Comparison of ENCODE assay signal across 8 cellular contexts in the genomic region with DNA sequence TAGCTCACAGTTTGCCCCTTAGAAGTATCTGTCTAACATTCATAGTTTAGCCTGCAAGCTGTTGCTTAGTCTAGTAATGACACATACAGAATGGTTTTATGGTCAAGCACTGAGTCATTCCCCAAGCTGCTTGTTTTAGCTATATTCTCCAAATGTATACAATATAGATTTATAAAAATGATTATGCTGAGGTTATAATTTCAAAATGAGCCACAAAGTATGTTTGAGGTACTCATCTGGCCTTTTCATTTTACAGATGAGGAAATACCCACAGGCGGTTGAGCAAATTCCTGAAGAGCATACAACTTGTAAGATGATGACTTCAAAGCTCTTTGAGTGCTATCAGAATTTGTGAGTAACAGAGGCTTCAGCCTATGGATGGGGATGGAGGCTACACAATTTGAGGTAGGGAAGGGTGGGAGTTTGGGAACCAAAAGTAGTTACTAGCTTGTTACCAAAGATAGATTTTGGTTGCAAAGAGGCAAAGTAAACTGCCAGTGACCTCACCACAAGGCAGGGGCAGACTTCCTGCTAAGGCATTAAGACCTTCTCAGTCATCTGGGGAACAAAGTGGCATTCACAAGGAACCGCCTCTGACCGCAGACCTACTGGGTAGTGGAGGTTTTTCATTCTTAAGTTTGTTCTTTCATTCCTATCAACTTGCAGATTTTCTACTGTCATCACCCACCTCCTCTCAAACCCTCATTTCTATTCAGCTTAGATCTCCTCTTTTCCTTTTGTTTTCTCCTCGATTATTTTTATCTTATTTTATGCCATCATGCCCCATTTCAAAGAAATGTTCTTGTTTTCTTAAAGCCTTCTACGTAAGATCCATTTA.
DNase-seq lines count a peak whose midpoint lies in the region; ATAC-seq, FAIRE-seq and TF ChIP-seq lines count a peak whose summit lies in the region.

No MANE protein-coding gene starts in this region.

- H3K9ac ChIP-seq in H9 (ENCODE audit: extremely low read depth, insufficient read length, low read length) = no peak overlapping the region

- H3K4me2 ChIP-seq in H9 (ENCODE audit: insufficient read depth, insufficient read length, low read length) = no peak overlapping the region

- H2AK5ac ChIP-seq in H9 (ENCODE audit: insufficient read length, low read length) = no peak overlapping the region

- H3K27ac ChIP-seq in H9 (ENCODE audit: insufficient read length, low read depth, low read length) (no peak overlapping the region), upper lobe of left lung (no peak overlapping the region)

- H3K4me1 Mint-ChIP-seq in H9 = peaks cover 4 to 5% of the 10 kb centered on the region in 2 experiments

- no peak overlapping the region for H2BK5ac ChIP-seq in H9 (ENCODE audit: insufficient read length, low read length)

- peaks cover 0 to 3% of the 10 kb centered on the region in 2 experiments; a peak in 1 of 5 replicates for H3K9me3 Mint-ChIP-seq in H9

- no peak for FAIRE-seq in bronchial epithelial cell (lab: Jason Lieb, UNC)

- no peak overlapping the region for H3T11ph ChIP-seq in H9 (ENCODE audit: low read length)

- H3K23ac ChIP-seq in H9 (ENCODE audit: insufficient read length, low read depth, low read length) = no peak overlapping the region

- no peak overlapping the region for H3K56ac ChIP-seq in H9 (ENCODE audit: insufficient read length, low read depth, low read length)

- TF ChIP-seq POLR2A in GM18505 (IDR thresholded peaks at IDR 0.05; ENCODE audit: borderline replicate concordance, extremely low read depth, insufficient read depth, insufficient read length) (no peak), upper lobe of left lung (IDR thresholded peaks at IDR 0.05) (no peak)

- H2BK20ac ChIP-seq in H9 (ENCODE audit: low read depth, low read length, poor library complexity, severe bottlenecking) = no peak overlapping the region

- no peak overlapping the region for H2BK120ac ChIP-seq in H9 (ENCODE audit: low read depth, low read length, poor library complexity, severe bottlenecking)

- no peak overlapping the region for H4K8ac ChIP-seq in H9 (replicated peaks; ENCODE audit: insufficient read length, low read depth, low read length)

- no peak overlapping the region for H3K27ac Mint-ChIP-seq in H9

- no CpG with 5 or more reads among the region's 5 CpGs for WGBS in H9 (ENCODE audit: extremely low coverage, insufficient read length, low lambda C conversion rate)
- 65 to 80% methylated on average over 5 of the region's 5 CpGs for WGBS in upper lobe of left lung, 2 donors

- no peaks in the 10 kb centered on the region for H4K20me1 ChIP-seq in H9 (ENCODE audit: control insufficient read depth, insufficient read depth, insufficient read length)

- no peaks in the 10 kb centered on the region for H3K27me3 Mint-ChIP-seq in H9 (ENCODE audit: low read depth)

- H3K9me3 ChIP-seq in H9 (ENCODE audit: control insufficient read depth, low read depth, low read length) = no peaks in the 10 kb centered on the region
- no peaks in the 10 kb centered on the region for H3K9me3 ChIP-seq in MG63
- no peaks in the 10 kb centered on the region for H3K9me3 ChIP-seq in upper lobe of left lung

- no peak for TF ChIP-seq CTCF in H9 (conservative IDR thresholded peaks at IDR 0.05)
- TF ChIP-seq CTCF in bronchial epithelial cell (IDR thresholded peaks at IDR 0.05; ENCODE audit: insufficient read depth, low read length, severe bottlenecking) = no peak
- no peak for TF ChIP-seq CTCF in upper lobe of left lung (IDR thresholded peaks at IDR 0.05)

- H3K4me3 Mint-ChIP-seq in H9 = no peak overlapping the region

- H2BK12ac ChIP-seq in H9 (ENCODE audit: insufficient read length, low read depth, low read length) = no peak overlapping the region

- H4K5ac ChIP-seq in H9 (ENCODE audit: insufficient read length, low read depth, low read length) = no peak overlapping the region

- H3K14ac ChIP-seq in H9 (ENCODE audit: insufficient read depth, low read length) = no peak overlapping the region

- H2AFZ ChIP-seq in H9 (ENCODE audit: low read length) = peak overlapping the region; percentile 36

- intact Hi-C loops in posterior vena cava (cut with DNase I) = no loop called here

- H3K36me3 Mint-ChIP-seq in H9 (ENCODE audit: insufficient read depth in 1 of 3, low read depth in 3 of 3) = peaks cover 0 to 1% (median 0%) of the 10 kb centered on the region in 3 experiments; a peak in 1 of 7 replicates

- H3K79me2 ChIP-seq in H9 (ENCODE audit: insufficient read depth, low read length) = no peaks in the 10 kb centered on the region

- DNase-seq in H9 = no peak
- DNase-seq in MG63 = peak; percentile 54
- peak; percentile 91 for DNase-seq in bronchial epithelial cell (ENCODE audit: low read depth)
- DNase-seq in stimulated activated CD8-positive, alpha-beta memory T cell treated with anti-CD3 and anti-CD28 coated beads, Interleukin-15, amount 100 ng/mL, for 48 hours (ENCODE audit: low read depth in 2 of 2) = peak; percentile 50 to 53
- no peak for DNase-seq in upper lobe of left lung
- no peak for DNase-seq in OCI-M2 (lab: John Stamatoyannopoulos, UW; ENCODE audit: unreplicated experiment)
- no peak for DNase-seq in posterior vena cava (ENCODE audit: low spot score)

- H3K18ac ChIP-seq in H9 (ENCODE audit: insufficient read length, low read depth, low read length) = no peak overlapping the region

- H3K4ac ChIP-seq in H9 (ENCODE audit: low read depth, low read length) = no peak overlapping the region

- TF ChIP-seq EP300 in upper lobe of left lung (IDR thresholded peaks at IDR 0.05) = no peak

- H4K91ac ChIP-seq in H9 (ENCODE audit: insufficient read length, low read depth, low read length) = no peak overlapping the region

- peak; percentile 84 for ATAC-seq in GM18505 (IDR thresholded peaks at IDR 0.05; ENCODE audit: unreplicated experiment)
- ATAC-seq in upper lobe of left lung (ENCODE audit: low FRiP score in 2 of 2) = no peak

- no peak overlapping the region for H3K4me3 ChIP-seq in MG63
- H3K4me3 ChIP-seq in bronchial epithelial cell (ENCODE audit: low read depth, low read length) = no peak overlapping the region
- H3K4me3 ChIP-seq in upper lobe of left lung = no peak overlapping the region

- H2BK15ac ChIP-seq in H9 (ENCODE audit: low read depth, low read length) = no peak overlapping the region

- no peaks in the 10 kb centered on the region for H3K79me1 ChIP-seq in H9 (ENCODE audit: insufficient read depth, low read depth, low read length, poor library complexity, severe bottlenecking)

- H3K36me3 ChIP-seq in MG63 = no peaks in the 10 kb centered on the region
- no peaks in the 10 kb centered on the region for H3K36me3 ChIP-seq in bronchial epithelial cell (ENCODE audit: control insufficient read depth, insufficient read depth, low read length)
- H3K36me3 ChIP-seq in upper lobe of left lung = no peaks in the 10 kb centered on the region

- H3K4me1 ChIP-seq in H9 (ENCODE audit: insufficient read depth, low read length) (no peaks in the 10 kb centered on the region), upper lobe of left lung (no peaks in the 10 kb centered on the region)

- H3K23me2 ChIP-seq in H9 (ENCODE audit: insufficient read length, low read depth, low read length, poor library complexity, severe bottlenecking) = no peaks in the 10 kb centered on the region

- H3K27me3 ChIP-seq in H9 (ENCODE audit: insufficient read depth, low read length) (no peaks in the 10 kb centered on the region), MG63 (no peaks in the 10 kb centered on the region), bronchial epithelial cell (ENCODE audit: control insufficient read depth, insufficient read depth, low read length) (no peaks in the 10 kb centered on the region), upper lobe of left lung (no peaks in the 10 kb centered on the region)

Comparison
In these comparisons a context has a peak if more than half of its experiments do, and no peak if none do; other contexts are left out.
1. DNase-seq: peak in MG63 (single experiment), bronchial epithelial cell (single experiment) and stimulated activated CD8-positive, alpha-beta memory T cell treated with anti-CD3 and anti-CD28 coated beads, Interleukin-15, amount 100 ng/mL, for 48 hours (2 of 2); none in H9 (single experiment), upper lobe of left lung (0 of 2), OCI-M2 (single experiment) and posterior vena cava (single experiment).